In the genomic region with DNA sequence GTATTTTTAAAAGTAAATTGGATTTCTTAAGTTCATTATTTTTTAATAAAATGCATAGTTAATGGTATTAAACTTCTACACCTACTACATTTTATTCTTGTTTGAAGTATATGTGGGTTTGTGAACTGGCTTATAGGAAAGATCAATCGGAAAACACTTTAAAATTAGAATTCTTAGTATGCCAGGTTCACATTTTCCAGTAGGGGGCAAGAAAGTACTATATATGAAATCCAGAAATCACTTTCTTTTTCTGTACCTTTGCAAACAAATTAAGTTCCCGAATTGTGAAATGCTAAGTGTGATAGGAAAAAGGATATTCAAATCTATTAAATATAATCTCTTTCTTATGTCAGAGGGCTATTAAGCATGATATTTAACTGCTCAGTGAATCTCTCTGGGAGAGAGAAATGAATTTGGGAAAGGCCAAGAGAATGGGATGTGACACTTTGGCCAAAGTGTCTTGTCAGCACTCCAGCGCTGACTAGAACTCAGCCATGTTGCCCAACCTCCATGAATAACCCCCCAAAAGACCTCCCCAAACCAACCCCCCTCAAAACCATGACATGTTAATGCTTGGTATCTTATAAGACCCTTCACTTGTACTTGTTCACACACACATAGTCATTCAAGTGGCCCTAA, we compare ENCODE assay signal across 8 cellular contexts.
DNase-seq lines count a peak whose midpoint lies in the region; ATAC-seq and TF ChIP-seq lines count a peak whose summit lies in the region.

No MANE protein-coding gene starts in this region.

- H3K27me3 Mint-ChIP-seq in activated CD4-positive, alpha-beta T cell treated with anti-CD3 and anti-CD28 coated beads, Interleukin-2, amount 10 ng/mL, durations not matched to agents 7 days and 5 days, result no peaks in the 10 kb centered on the region

- TF ChIP-seq CTCF in GM12872 (IDR thresholded peaks at IDR 0.05; ENCODE audit: insufficient read depth, low read depth, low read length), result peak; percentile 43; the same call in 2 of the 3 replicates
- TF ChIP-seq CTCF in foreskin fibroblast (IDR thresholded peaks at IDR 0.05; ENCODE audit: low read depth, low read length), result peak; percentile 22
- peak; percentile 30 to 57 (median 49) for TF ChIP-seq CTCF in transverse colon (IDR thresholded peaks at IDR 0.05)

- H3K36me3 ChIP-seq in transverse colon, result no peaks in the 10 kb centered on the region

- WGBS in transverse colon (ENCODE audit: low coverage in 1 of 2), 2 donors, result 33 to 34% methylated on average over 3 of the region's 3 CpGs

- no peaks in the 10 kb centered on the region for H3K27me3 ChIP-seq in transverse colon

- DNase-seq in OCI-M1 (lab: John Stamatoyannopoulos, UW) (peak; percentile 77), foreskin fibroblast (peak in 1 of 2 donors; percentile 32), transverse colon (no peak), Ammon's horn (ENCODE audit: low spot score) (no peak)
- DNase-seq in activated CD4-positive, alpha-beta T cell treated with anti-CD3 and anti-CD28 coated beads, Interleukin-2, amount 10 ng/mL, durations not matched to agents 7 days and 5 days, result no peak

- H3K27ac ChIP-seq in transverse colon, result no peak overlapping the region

- POLR2A ChIA-PET in activated CD4-positive, alpha-beta T cell treated with anti-CD3 and anti-CD28 coated beads, Interleukin-2, amount 10 ng/mL, durations not matched to agents 7 days and 5 days (lab: Charles Lee), result no interaction called here

- no peaks in the 10 kb centered on the region for H3K36me3 Mint-ChIP-seq in activated CD4-positive, alpha-beta T cell treated with anti-CD3 and anti-CD28 coated beads, Interleukin-2, amount 10 ng/mL, durations not matched to agents 7 days and 5 days (ENCODE audit: low read depth)

- H3K4me3 Mint-ChIP-seq in activated CD4-positive, alpha-beta T cell treated with anti-CD3 and anti-CD28 coated beads, Interleukin-2, amount 10 ng/mL, durations not matched to agents 7 days and 5 days, result no peak overlapping the region

- H3K9me3 ChIP-seq in transverse colon, result no peaks in the 10 kb centered on the region

- peak; percentile 61 for ATAC-seq in HG02798 (IDR thresholded peaks at IDR 0.05; ENCODE audit: poor library complexity, unreplicated experiment)
- no peak for ATAC-seq in HG03280 (IDR thresholded peaks at IDR 0.05; ENCODE audit: unreplicated experiment)

- TF ChIP-seq POLR2A in transverse colon (IDR thresholded peaks at IDR 0.05), result no peak

- TF ChIP-seq EP300 in transverse colon (IDR thresholded peaks at IDR 0.05; ENCODE audit: low read depth), result no peak

- CTCF ChIA-PET in activated CD4-positive, alpha-beta T cell treated with anti-CD3 and anti-CD28 coated beads, Interleukin-2, amount 10 ng/mL, durations not matched to agents 7 days and 5 days (lab: Charles Lee), result interaction anchor here (0.6 kb wide), 1 partner anchor 1707 kb away, joined by 4 read pairs; no protein-coding TSS in a partner anchor

- no peaks in the 10 kb centered on the region for H3K4me1 Mint-ChIP-seq in activated CD4-positive, alpha-beta T cell treated with anti-CD3 and anti-CD28 coated beads, Interleukin-2, amount 10 ng/mL, durations not matched to agents 7 days and 5 days

- H3K4me1 ChIP-seq in transverse colon, result no peaks in the 10 kb centered on the region

- no peaks in the 10 kb centered on the region for H3K9me3 Mint-ChIP-seq in activated CD4-positive, alpha-beta T cell treated with anti-CD3 and anti-CD28 coated beads, Interleukin-2, amount 10 ng/mL, durations not matched to agents 7 days and 5 days

- no peak overlapping the region for H3K27ac Mint-ChIP-seq in activated CD4-positive, alpha-beta T cell treated with anti-CD3 and anti-CD28 coated beads, Interleukin-2, amount 10 ng/mL, durations not matched to agents 7 days and 5 days

- H3K4me3 ChIP-seq in foreskin fibroblast (ENCODE audit: low read depth in 1 of 2, low read length in 2 of 2), result no peak overlapping the region
- no peak overlapping the region for H3K4me3 ChIP-seq in transverse colon

- in situ Hi-C loops in transverse colon (cut with MboI; ENCODE audit: low pct_ligation_motif_present in 1 of 4, low pct_unique_long_range_greater_than_20kb in 1 of 4, low sequenced_read_pairs in 3 of 4), result no loop called here

- intact Hi-C loops in transverse colon (cut with DNase I; ENCODE audit: low total_unique reads), result no loop called here
